ENCODE assay signal across 31 cellular contexts in the genomic region with DNA sequence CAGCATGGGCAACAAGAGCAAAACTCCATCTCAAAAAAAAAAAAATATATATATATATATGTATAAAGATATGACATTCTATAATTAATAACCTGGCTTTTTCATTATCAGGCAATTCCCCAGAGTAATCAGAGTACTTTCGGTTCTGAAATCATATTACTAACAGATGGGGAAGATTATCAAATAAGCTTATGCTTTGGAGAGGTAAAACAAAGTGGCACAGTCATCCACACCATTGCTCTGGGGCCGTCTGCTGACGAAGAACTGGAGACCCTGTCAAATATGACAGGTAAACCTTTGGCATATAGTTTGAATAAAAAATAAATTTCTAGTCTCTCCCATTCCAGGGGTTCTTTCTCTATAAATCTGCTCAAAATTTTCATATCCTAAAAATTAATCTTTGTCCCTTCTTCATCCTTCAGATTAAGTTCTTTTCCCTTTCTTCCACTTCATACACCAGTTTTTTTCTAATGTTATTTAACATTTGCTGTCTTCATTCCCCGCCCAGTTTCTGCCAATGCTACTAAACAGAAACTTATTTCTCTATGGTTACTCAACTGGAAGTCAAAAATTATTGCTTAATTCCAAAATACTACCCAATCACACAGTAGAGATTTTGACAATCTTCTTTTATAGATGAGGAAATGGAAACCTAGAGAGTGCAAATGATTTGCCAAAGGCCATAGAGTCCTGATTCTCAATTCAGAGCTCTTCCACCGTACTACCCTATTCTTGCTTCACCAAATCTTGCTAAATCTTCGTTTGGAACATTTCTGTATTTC.
"Had no signal": no experiment of that assay in that cellular context is flagged by ENCODE, and none has a peak within 500 bp of the region (broad histone marks: within the 10 kb centered on the region; RNA-seq: fewer than 3 reads in every experiment).

No MANE protein-coding gene starts in this region.

- H3K4me1 Mint-ChIP-seq: activated naive CD8-positive, alpha-beta T cell treated with anti-CD3 and anti-CD28 coated beads, Interleukin-2, amount 10 ng/mL, durations not matched to agents 7 days and 5 days; brain; naive thymus-derived CD4-positive, alpha-beta T cell; neural progenitor cell had no signal

- H3K9me3 Mint-ChIP-seq: activated naive CD4-positive, alpha-beta T cell treated with anti-CD3 and anti-CD28 coated beads for 36 hours; activated naive CD8-positive, alpha-beta T cell treated with anti-CD3 and anti-CD28 coated beads, Interleukin-2, amount 10 ng/mL, durations not matched to agents 7 days and 5 days; activated T-helper 1 cell treated with anti-CD3 and anti-CD28 coated beads, Interleukin-12 subunit alpha, Interleukin-12 subunit beta, Interleukin-2, Interleukin-4 antibody, amounts not matched to agents 30 ng/mL and 10 ng/mL and 1 ng/mL, durations not matched to agents 14 hours and 24 hours and 36 hours; brain; naive thymus-derived CD4-positive, alpha-beta T cell; neural progenitor cell; stimulated activated naive B cell treated with anti-CD40 and anti-IgM and Interleukin-4, amounts not matched to agents 10 μg/mL and 1 μg/mL and 100 μg/mL, for 72 hours had no signal

- ATAC-seq: left cardiac atrium; left ventricle myocardium superior; naive thymus-derived CD4-positive, alpha-beta T cell; psoas muscle; stimulated activated naive B cell treated with anti-CD40 and anti-IgM and Interleukin-4, amounts not matched to agents 10 μg/mL and 1 μg/mL and 100 μg/mL, for 72 hours had no signal

- H3K4me3 ChIP-seq: ascending aorta, cardiac muscle cell, colonic mucosa, neural progenitor cell, psoas muscle, stomach, thyroid gland, upper lobe of left lung, vagina had no signal

- H3K27me3 Mint-ChIP-seq: brain; naive thymus-derived CD4-positive, alpha-beta T cell; stimulated activated naive B cell treated with anti-CD40 and anti-IgM and Interleukin-4, amounts not matched to agents 10 μg/mL and 1 μg/mL and 100 μg/mL, for 72 hours had no signal

- H3K36me3 Mint-ChIP-seq: activated naive CD8-positive, alpha-beta T cell treated with anti-CD3 and anti-CD28 coated beads, Interleukin-2, amount 10 ng/mL, durations not matched to agents 7 days and 5 days; brain; naive thymus-derived CD4-positive, alpha-beta T cell; neural progenitor cell; stimulated activated naive B cell treated with anti-CD40 and anti-IgM and Interleukin-4, amounts not matched to agents 10 μg/mL and 1 μg/mL and 100 μg/mL, for 72 hours had no signal

- H3K4me1 ChIP-seq: ascending aorta, colonic mucosa, neural progenitor cell, parathyroid adenoma, psoas muscle, stomach, thyroid gland, upper lobe of left lung, vagina had no signal

- H3K27ac ChIP-seq: ascending aorta, cardiac muscle cell, colonic mucosa, neural progenitor cell, parathyroid adenoma, psoas muscle, stomach, thyroid gland, upper lobe of left lung, vagina had no signal

- H3K9me3 ChIP-seq: ascending aorta, colonic mucosa, psoas muscle, stomach, thyroid gland, upper lobe of left lung, vagina had no signal

- H3K36me3 ChIP-seq: ascending aorta, cardiac muscle cell, colonic mucosa, neural progenitor cell, stomach, thyroid gland, upper lobe of left lung, vagina had no signal

- H3K27me3 ChIP-seq: ascending aorta, cardiac muscle cell, colonic mucosa, neural progenitor cell, stomach, thyroid gland, upper lobe of left lung, vagina had no signal

- H3K4me3 Mint-ChIP-seq: activated naive CD4-positive, alpha-beta T cell treated with anti-CD3 and anti-CD28 coated beads for 36 hours; activated naive CD8-positive, alpha-beta T cell treated with anti-CD3 and anti-CD28 coated beads, Interleukin-2, amount 10 ng/mL, durations not matched to agents 7 days and 5 days; activated T-helper 1 cell treated with anti-CD3 and anti-CD28 coated beads, Interleukin-12 subunit alpha, Interleukin-12 subunit beta, Interleukin-2, Interleukin-4 antibody, amounts not matched to agents 30 ng/mL and 10 ng/mL and 1 ng/mL, durations not matched to agents 14 hours and 24 hours and 36 hours; brain; naive thymus-derived CD4-positive, alpha-beta T cell; neural progenitor cell; stimulated activated naive B cell treated with anti-CD40 and anti-IgM and Interleukin-4, amounts not matched to agents 10 μg/mL and 1 μg/mL and 100 μg/mL, for 72 hours had no signal

- H3K79me2 ChIP-seq: parathyroid adenoma had no signal

- H3K4me2 ChIP-seq: neural progenitor cell had no signal

- H3K27ac Mint-ChIP-seq: activated naive CD4-positive, alpha-beta T cell treated with anti-CD3 and anti-CD28 coated beads for 36 hours; activated naive CD8-positive, alpha-beta T cell treated with anti-CD3 and anti-CD28 coated beads, Interleukin-2, amount 10 ng/mL, durations not matched to agents 7 days and 5 days; activated T-helper 1 cell treated with anti-CD3 and anti-CD28 coated beads, Interleukin-12 subunit alpha, Interleukin-12 subunit beta, Interleukin-2, Interleukin-4 antibody, amounts not matched to agents 30 ng/mL and 10 ng/mL and 1 ng/mL, durations not matched to agents 14 hours and 24 hours and 36 hours; brain; naive thymus-derived CD4-positive, alpha-beta T cell; neural progenitor cell; stimulated activated naive B cell treated with anti-CD40 and anti-IgM and Interleukin-4, amounts not matched to agents 10 μg/mL and 1 μg/mL and 100 μg/mL, for 72 hours had no signal

- H2AFZ ChIP-seq: neural progenitor cell, parathyroid adenoma had no signal

- DNase-seq: activated CD4-positive, alpha-beta T cell treated with anti-CD3 and anti-CD28 coated beads for 4 hours; activated CD4-positive, alpha-beta T cell treated with anti-CD3 and anti-CD28 coated beads, Interleukin-2, amount 50 U/mL, for 4 hours; activated CD8-positive, alpha-beta memory T cell treated with anti-CD3 and anti-CD28 coated beads for 24 hours; activated effector memory CD4-positive, alpha-beta T cell treated with anti-CD3 and anti-CD28 coated beads, Interleukin-2, amount 50 U/mL, for 16 hours; activated naive CD4-positive, alpha-beta T cell treated with anti-CD3 and anti-CD28 coated beads for 36 hours; activated naive CD8-positive, alpha-beta T cell treated with anti-CD3 and anti-CD28 coated beads, Interleukin-2, amount 10 ng/mL, durations not matched to agents 7 days and 5 days; cerebellar nuclear complex; colonic mucosa; effector CD8-positive, alpha-beta T cell; foreskin fibroblast; head of caudate nucleus; hippocampal formation; left cardiac atrium; left ventricle myocardium superior; midbrain; naive thymus-derived CD4-positive, alpha-beta T cell; occipital lobe; psoas muscle; stimulated activated CD4-positive, alpha-beta T cell treated with anti-CD3 and anti-CD28 coated beads, Interleukin-15, amount 100 ng/mL, for 24 hours; stimulated activated CD4-positive, alpha-beta T cell treated with anti-CD3 and anti-CD28 coated beads, Interleukin-2, amount 100 ng/mL, for 24 hours; stimulated activated naive B cell treated with anti-CD40 and anti-IgM and Interleukin-4, amounts not matched to agents 10 μg/mL and 1 μg/mL and 100 μg/mL, for 72 hours; stomach; thyroid gland; upper lobe of left lung had no signal

- H3K9ac ChIP-seq: neural progenitor cell, parathyroid adenoma had no signal
